Comparison of ENCODE assay signal across 1 cellular context in genomic region chr9:121034529-121034928, GRCh38.
TF ChIP-seq lines count a peak whose summit lies in the region.

No MANE protein-coding gene starts in this region.

TF ChIP-seq in GM12878, 131 proteins besides CTCF, POLR2A, EP300 and RAD21:
- TF ChIP-seq RAD51 (IDR thresholded peaks at IDR 0.05), result no peak
- no peak for TF ChIP-seq WRNIP1 (IDR thresholded peaks at IDR 0.05; ENCODE audit: borderline replicate concordance, low read depth, low read length)
- no peak for TF ChIP-seq KLF5 (IDR thresholded peaks at IDR 0.05; ENCODE audit: partially characterized antibody)
- no peak for TF ChIP-seq TCF3 (IDR thresholded peaks at IDR 0.05; ENCODE audit: borderline replicate concordance, insufficient read depth, low read depth, low read length)
- TF ChIP-seq ZNF592 (IDR thresholded peaks at IDR 0.05), result no peak
- no peak for TF ChIP-seq GATAD2B (conservative IDR thresholded peaks at IDR 0.05; ENCODE audit: low read depth)
- no peak for TF ChIP-seq NFIC (IDR thresholded peaks at IDR 0.05; ENCODE audit: low read depth, low read length)
- no peak for TF ChIP-seq LARP7 (IDR thresholded peaks at IDR 0.05)
- TF ChIP-seq MEF2B (IDR thresholded peaks at IDR 0.05; ENCODE audit: partially characterized antibody, poor library complexity, severe bottlenecking), result no peak
- no peak for TF ChIP-seq RFX5 (IDR thresholded peaks at IDR 0.05; ENCODE audit: low read depth, low read length)
- TF ChIP-seq ASH2L (IDR thresholded peaks at IDR 0.05; ENCODE audit: borderline replicate concordance, low read depth), result no peak
- TF ChIP-seq SIX5 (IDR thresholded peaks at IDR 0.05; ENCODE audit: low read depth, low read length, severe bottlenecking), result no peak
- no peak for TF ChIP-seq BCL3 (IDR thresholded peaks at IDR 0.05; ENCODE audit: borderline replicate concordance, insufficient read depth, low read depth, low read length, poor library complexity, severe bottlenecking)
- TF ChIP-seq HCFC1 (IDR thresholded peaks at IDR 0.05; ENCODE audit: low read length), result no peak
- no peak for TF ChIP-seq YY1 (IDR thresholded peaks at IDR 0.05; ENCODE audit: low read depth, low read length)
